In genomic region chr9:133115604-133116345, GRCh38 we compare ENCODE assay signal across 8 cellular contexts. TPM values are rescaled to one million over a fixed set of nuclear protein-coding genes. Genes with fewer than 3 reads are reported as not detected.
DNase-seq lines count a peak whose midpoint lies in the region; ATAC-seq, FAIRE-seq and TF ChIP-seq lines count a peak whose summit lies in the region.

No MANE protein-coding gene starts in this region.

- peak overlapping the region; percentile 46 for H3K4me3 Mint-ChIP-seq in activated T-cell treated with anti-CD3 and anti-CD28 coated beads, Interleukin-2, amount 50 U/mL, for 4 hours

- WGBS in stomach, 5 donors, result 75 to 84% (median 84%) methylated on average over 15 to 32 of the region's 32 CpGs

- H3K4me1 Mint-ChIP-seq in activated T-cell treated with anti-CD3 and anti-CD28 coated beads, Interleukin-2, amount 50 U/mL, for 4 hours (ENCODE audit: low read depth), result peaks cover 73% of the 10 kb centered on the region

- H3K27me3 Mint-ChIP-seq in activated T-cell treated with anti-CD3 and anti-CD28 coated beads, Interleukin-2, amount 50 U/mL, for 4 hours (ENCODE audit: low read depth), result no peaks in the 10 kb centered on the region

- POLR2A ChIA-PET in A673 (lab: Charles Lee; ENCODE audit: low non-redundant PET), result no interaction called here

- no peak for FAIRE-seq in kidney (lab: Jason Lieb, UNC)

- no peaks in the 10 kb centered on the region for H3K9me3 Mint-ChIP-seq in activated T-cell treated with anti-CD3 and anti-CD28 coated beads, Interleukin-2, amount 50 U/mL, for 4 hours

- H3K4me3 ChIP-seq in A673 (ENCODE audit: low read depth, low read length, poor library complexity, severe bottlenecking), result no peak overlapping the region
- no peak overlapping the region for H3K4me3 ChIP-seq in kidney (ENCODE audit: low read length in 2 of 2)
- H3K4me3 ChIP-seq in stomach, result no peak overlapping the region

- TF ChIP-seq CTCF in A673 (conservative IDR thresholded peaks at IDR 0.05; ENCODE audit: low read depth, low read length) (no peak), kidney (IDR thresholded peaks at IDR 0.05; ENCODE audit: borderline replicate concordance, extremely low read depth, insufficient read depth) (no peak), stomach (IDR thresholded peaks at IDR 0.05) (no peak)

- no peak overlapping the region for H3K9ac ChIP-seq in kidney (ENCODE audit: low read length in 2 of 2)

- TF ChIP-seq POLR2A in stomach (IDR thresholded peaks at IDR 0.05), result no peak

- CTCF ChIA-PET in A673 (lab: Charles Lee), result interaction anchor here (0.9 kb wide), 1 partner anchor 28 kb away, joined by 3 read pairs; no protein-coding TSS in a partner anchor

- DNase-seq in A673 (ENCODE audit: low spot score) (peak; percentile 81), kidney (peak; percentile 65), stomach (no peak), NOMO-1 (lab: John Stamatoyannopoulos, UW; ENCODE audit: unreplicated experiment in 2 of 2) (no peak), NCI-H187 treated with DMSO at 0.1 percent for 48 hours (lab: John Stamatoyannopoulos, UW) (no peak)
- DNase-seq in activated T-cell treated with anti-CD3 and anti-CD28 coated beads, Interleukin-2, amount 50 U/mL, for 4 hours, result peak; percentile 48

- intact Hi-C loops in A673 (cut with micrococcal nuclease; ENCODE audit: unreplicated experiment) (no loop called here), kidney (cut with DNase I) (no loop called here), stomach (cut with DNase I; ENCODE audit: low total_unique reads) (no loop called here)

- H3K4me1 ChIP-seq in A673 (ENCODE audit: insufficient read depth, low read length, poor library complexity, severe bottlenecking) (peaks cover 41% of the 10 kb centered on the region), kidney (ENCODE audit: control insufficient read depth in 1 of 2, insufficient read depth in 1 of 2, low read depth in 1 of 2, low read length in 2 of 2) (peaks cover 28 to 59% of the 10 kb centered on the region in 2 donors), stomach (peaks cover 71 to 94% (median 86%) of the 10 kb centered on the region in 4 donors)

- no peak for TF ChIP-seq EP300 in stomach (IDR thresholded peaks at IDR 0.05)

- H3K36me3 ChIP-seq in A673 (ENCODE audit: insufficient read depth, low read length, poor library complexity, severe bottlenecking) (no peaks in the 10 kb centered on the region), kidney (ENCODE audit: control insufficient read depth in 1 of 2, insufficient read depth in 2 of 2, low read length in 2 of 2) (no peaks in the 10 kb centered on the region), stomach (peaks cover 4 to 14% (median 14%) of the 10 kb centered on the region in 4 donors)

- peaks cover 2% of the 10 kb centered on the region for H3K36me3 Mint-ChIP-seq in activated T-cell treated with anti-CD3 and anti-CD28 coated beads, Interleukin-2, amount 50 U/mL, for 4 hours (ENCODE audit: insufficient read depth)

- H3K9me3 ChIP-seq in A673 (ENCODE audit: low read depth, low read length, poor library complexity, severe bottlenecking), result no peaks in the 10 kb centered on the region
- no peaks in the 10 kb centered on the region for H3K9me3 ChIP-seq in kidney (ENCODE audit: control insufficient read depth in 1 of 2, low read length in 2 of 2)
- no peaks in the 10 kb centered on the region for H3K9me3 ChIP-seq in stomach

- H3K27ac ChIP-seq in A673 (ENCODE audit: low read depth, low read length, poor library complexity, severe bottlenecking) (peak overlapping the region; percentile 62), kidney (ENCODE audit: low read depth in 2 of 2, low read length in 2 of 2) (peak overlapping the region in 1 of 2 donors; percentile 20), stomach (peak overlapping the region in 3 of 5 donors; percentile 72 to 91 (median 80))

- BruUV-seq in A673 (replicated peaks; lab: Mats Ljungman, UMichigan), result no TSS peak

- ATAC-seq in GM19035 (IDR thresholded peaks at IDR 0.05; ENCODE audit: unreplicated experiment) (peak; percentile 73), HG03159 (IDR thresholded peaks at IDR 0.05; ENCODE audit: unreplicated experiment) (peak; percentile 80)
- peak; percentile 94 for ATAC-seq in activated T-cell treated with anti-CD3 and anti-CD28 coated beads, Interleukin-2, amount 50 U/mL, for 4 hours

- H3K27me3 ChIP-seq in A673 (replicated peaks; ENCODE audit: insufficient read depth, low read depth, low read length, poor library complexity) (no peaks in the 10 kb centered on the region), stomach (no peaks in the 10 kb centered on the region)

RNA-seq across cellular contexts. Expression of gene RALGDS, which starts 5.3 kb away (rescaled TPM):
- total RNA-seq in A673 (2021), result 40.1 and 42.3 TPM in 2 replicates
- 10 to 100 TPM; 43.2 to 46.7 (median 45.2) TPM for total RNA-seq in activated T-cell treated with anti-CD3 and anti-CD28 coated beads, Interleukin-2, amount 50 U/mL, for 4 hours
- 43.3 TPM for total RNA-seq in kidney
- 13.0 TPM for polyA plus RNA-seq in kidney (ENCODE audit: insufficient read depth, low read depth, low replicate concordance)
- 100 to 1,000 TPM in 1 of 5 donors, 10 to 100 TPM in 4; 29.4 to 242 (median 65.2) TPM for total RNA-seq in stomach
- polyA plus RNA-seq in stomach, result 10 to 100 TPM; 20.5 to 45.8 (median 32.8) TPM

RNA-seq across cellular contexts. Expression of gene GBGT1, which starts 47.9 kb away (rescaled TPM):
- total RNA-seq in A673 (2021), result 1.8 and 2.6 TPM in 2 replicates
- total RNA-seq in activated T-cell treated with anti-CD3 and anti-CD28 coated beads, Interleukin-2, amount 50 U/mL, for 4 hours, result 1 to 10 TPM; 3.0 to 3.3 (median 3.2) TPM
- 21.6 TPM for total RNA-seq in kidney
- 7.9 TPM for polyA plus RNA-seq in kidney (ENCODE audit: insufficient read depth, low read depth, low replicate concordance)
- 10 to 100 TPM in 3 of 5 donors, 1 to 10 TPM in 2; 1.2 to 37.9 (median 21.3) TPM for total RNA-seq in stomach
- 10 to 100 TPM; 12.5 to 24.2 (median 23.8) TPM for polyA plus RNA-seq in stomach

RNA-seq across cellular contexts. Expression of gene CEL, which starts 54.0 kb away (rescaled TPM):
- total RNA-seq in A673 (2021) (2.8 and 3.4 TPM in 2 replicates), kidney (1.0 TPM), stomach (1 to 10 TPM in 2 of 5 donors, not detected in 3; 1.2 to 2.0 TPM)
- total RNA-seq in activated T-cell treated with anti-CD3 and anti-CD28 coated beads, Interleukin-2, amount 50 U/mL, for 4 hours, result 1 to 10 TPM; 3.1 to 4.7 (median 3.9) TPM
- polyA plus RNA-seq in kidney (ENCODE audit: insufficient read depth, low read depth, low replicate concordance) (16.7 TPM), stomach (1 to 10 TPM; 1.4 to 9.9 (median 4.0) TPM)

Comparison
In these comparisons a context has a peak if more than half of its experiments do, and no peak if none do; other contexts are left out.
1. DNase-seq: peak in A673 (single experiment), activated T-cell treated with anti-CD3 and anti-CD28 coated beads, Interleukin-2, amount 50 U/mL, for 4 hours (single experiment) and kidney (single experiment); none in stomach (single experiment), NOMO-1 (0 of 2) and NCI-H187 treated with DMSO at 0.1 percent for 48 hours (single experiment).
2. Peak in every context shown above with its lines, with median percentiles within 50 percentile points of each other: ATAC-seq.